ENCODE assay signal across 8 cellular contexts in the genomic region with DNA sequence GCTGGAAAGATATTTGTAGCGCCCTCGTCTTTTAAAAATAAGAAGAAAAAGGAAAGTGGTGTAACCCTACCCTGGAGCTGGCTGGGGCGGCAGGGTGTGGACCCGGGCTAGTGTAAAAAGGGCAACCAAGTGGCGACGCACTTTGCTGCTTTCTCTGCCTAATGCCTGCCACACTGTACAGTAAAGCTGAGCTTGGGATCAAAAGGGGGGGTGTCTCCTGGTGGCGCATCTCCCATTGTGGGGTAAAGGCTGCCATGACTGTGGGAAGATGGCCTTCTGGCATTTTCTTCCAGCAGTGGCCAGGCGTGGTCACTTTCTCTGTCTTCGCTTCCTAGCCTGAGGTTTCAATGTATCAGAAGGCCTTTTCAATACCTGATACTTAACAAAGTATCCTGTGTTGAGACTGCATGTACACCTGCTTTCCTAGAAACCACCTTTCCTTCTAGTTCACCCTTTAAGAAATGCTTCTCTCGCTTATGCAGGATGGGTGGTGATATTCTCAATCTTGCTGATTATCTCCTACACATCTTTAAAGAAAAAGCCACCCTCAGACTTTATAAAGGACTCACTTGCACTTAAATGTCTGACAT. TPM values are rescaled to one million over a fixed set of nuclear protein-coding genes. Genes with fewer than 3 reads are reported as not detected.
DNase-seq lines count a peak whose midpoint lies in the region; ATAC-seq and TF ChIP-seq lines count a peak whose summit lies in the region.

No MANE protein-coding gene starts in this region.

- ATAC-seq in right cardiac atrium: peak; percentile 49
- peak; percentile 2 to 29 (median 18) for ATAC-seq in psoas muscle
- no peak for ATAC-seq in GM18511 (IDR thresholded peaks at IDR 0.05; ENCODE audit: unreplicated experiment)

- no peaks in the 10 kb centered on the region for H3K27me3 ChIP-seq in BLaER1 treated with 17β-estradiol and CSF1 and Interleukin-3, amounts not matched to agents 10 nM and 100 nM
- H3K27me3 ChIP-seq in right cardiac atrium (ENCODE audit: control insufficient read depth, insufficient read depth): no peaks in the 10 kb centered on the region
- no peaks in the 10 kb centered on the region for H3K27me3 ChIP-seq in psoas muscle (ENCODE audit: insufficient read depth in 3 of 3, low read length in 2 of 3)

- peaks cover 75 to 89% (median 83%) of the 10 kb centered on the region in 10 experiments for H3K4me1 ChIP-seq in BLaER1 treated with 17β-estradiol and CSF1 and Interleukin-3, amounts not matched to agents 10 nM and 100 nM
- H3K4me1 ChIP-seq in right cardiac atrium (ENCODE audit: control insufficient read depth, insufficient read depth, low read length) (peaks cover 10% of the 10 kb centered on the region), psoas muscle (peaks cover 68% of the 10 kb centered on the region)

- DNase-seq in HT-29 (ENCODE audit: low spot score) (peak; percentile 32), right cardiac atrium (peak in 1 of 3 donors; percentile 51), psoas muscle (peak; percentile 45 to 64), SKM-1 treated with dmso at 0.1 percent for 144 hours (lab: John Stamatoyannopoulos, UW; ENCODE audit: unreplicated experiment) (no peak)
- no peak for DNase-seq in NK-92 treated with Interleukin-12 subunit alpha and Interleukin-12 subunit beta, amount 100 ng/mL, for 24 hours (lab: John Stamatoyannopoulos, UW)

- peaks cover 0 to 39% (median 0%) of the 10 kb centered on the region in 11 experiments; a peak in 6 of 22 replicates for H4K20me1 ChIP-seq in BLaER1 treated with 17β-estradiol and CSF1 and Interleukin-3, amounts not matched to agents 10 nM and 100 nM

- intact Hi-C loops in right cardiac atrium (cut with DNase I) (no loop called here), psoas muscle (cut with DNase I) (loop anchor here in 1 of 2 donors (2.0 kb wide), 1 partner anchor 31 kb away; no protein-coding TSS in a partner anchor)

- WGBS in adipose tissue, 3 donors: 0 to 1% (median 0%) methylated on average over 10 of the region's 10 CpGs
- 1% methylated on average over 10 of the region's 10 CpGs for WGBS in right cardiac atrium
- 0 to 2% (median 1%) methylated on average over 10 of the region's 10 CpGs for WGBS in psoas muscle, 3 donors

- peak overlapping the region; percentile 82 to 96 (median 92) for H3K4me3 ChIP-seq in BLaER1 treated with 17β-estradiol and CSF1 and Interleukin-3, amounts not matched to agents 10 nM and 100 nM
- H3K4me3 ChIP-seq in right cardiac atrium (ENCODE audit: low read length) (peak overlapping the region; percentile 61), psoas muscle (peak overlapping the region; percentile 90)

- no peaks in the 10 kb centered on the region for H3K9me3 ChIP-seq in BLaER1 treated with 17β-estradiol and CSF1 and Interleukin-3, amounts not matched to agents 10 nM and 100 nM (replicated peaks in 1 of 11)
- no peaks in the 10 kb centered on the region for H3K9me3 ChIP-seq in right cardiac atrium (ENCODE audit: control insufficient read depth, low read length)
- no peaks in the 10 kb centered on the region for H3K9me3 ChIP-seq in psoas muscle

- TF ChIP-seq CTCF in psoas muscle (IDR thresholded peaks at IDR 0.05): no peak

- H3K4me2 ChIP-seq in BLaER1 treated with 17β-estradiol and CSF1 and Interleukin-3, amounts not matched to agents 10 nM and 100 nM: peak overlapping the region; percentile 84 to 99 (median 96)

- peak overlapping the region; percentile 68 to 89 (median 86) for H3K27ac ChIP-seq in BLaER1 treated with 17β-estradiol and CSF1 and Interleukin-3, amounts not matched to agents 10 nM and 100 nM
- H3K27ac ChIP-seq in adipose tissue (ENCODE audit: low read depth, low read length) (peak overlapping the region; percentile 63), right cardiac atrium (ENCODE audit: low read length) (peak overlapping the region; percentile 97), psoas muscle (peak overlapping the region; percentile 98)

- H3K36me3 ChIP-seq in BLaER1 treated with 17β-estradiol and CSF1 and Interleukin-3, amounts not matched to agents 10 nM and 100 nM: peaks cover 0 to 24% (median 18%) of the 10 kb centered on the region in 11 experiments; a peak in 15 of 22 replicates
- peaks cover 0 to 11% of the 10 kb centered on the region in 2 donors for H3K36me3 ChIP-seq in psoas muscle (ENCODE audit: insufficient read depth in 1 of 2, low read depth in 1 of 2)

- H3K9ac ChIP-seq in BLaER1 treated with 17β-estradiol and CSF1 and Interleukin-3, amounts not matched to agents 10 nM and 100 nM: peak overlapping the region; percentile 83 to 92 (median 89)

RNA-seq across cellular contexts. Expression of a gene that starts 0.9 kb away (rescaled TPM):
- 29.9 and 46.3 TPM in 2 replicates for total RNA-seq in HT-29 (2014; rRNA removed; shearing (Covaris generic))
- polyA plus RNA-seq in adipose tissue (100 to 1,000 TPM in 2 of 3 donors, 10 to 100 TPM in 1; 52.1 to 145 (median 124) TPM), right cardiac atrium (261 TPM), psoas muscle (100 to 1,000 TPM in 2 of 3 donors, 10 to 100 TPM in 1; 82.1 to 171 (median 146) TPM)
- total RNA-seq in right cardiac atrium (100 to 1,000 TPM; 162 to 233 (median 227) TPM), psoas muscle (100 to 1,000 TPM; 121 to 191 (median 156) TPM)

RNA-seq across cellular contexts. Expression of a gene that starts 5.5 kb away (rescaled TPM):
- 30.5 and 34.4 TPM in 2 replicates for total RNA-seq in HT-29 (2014; rRNA removed; shearing (Covaris generic))
- polyA plus RNA-seq in adipose tissue (10 to 100 TPM; 14.3 to 48.0 (median 37.1) TPM), right cardiac atrium (51.4 TPM), psoas muscle (10 to 100 TPM; 20.5 to 59.3 (median 29.5) TPM)
- total RNA-seq in right cardiac atrium (10 to 100 TPM; 63.8 to 67.5 (median 65.2) TPM), psoas muscle (10 to 100 TPM; 32.7 to 44.6 (median 42.3) TPM)

RNA-seq across cellular contexts. Expression of a gene that starts 33.5 kb away (rescaled TPM):
- 8.5 and 9.9 TPM in 2 replicates for total RNA-seq in HT-29 (2014; rRNA removed; shearing (Covaris generic))
- polyA plus RNA-seq in adipose tissue (1 to 10 TPM; 8.4 to 9.2 (median 8.7) TPM), right cardiac atrium (6.7 TPM), psoas muscle (10 to 100 TPM in 2 of 3 donors, 1 to 10 TPM in 1; 6.7 to 25.9 (median 10.1) TPM)
- total RNA-seq in right cardiac atrium (10 to 100 TPM; 21.1 to 28.5 (median 22.5) TPM), psoas muscle (10 to 100 TPM; 23.0 to 31.5 (median 29.3) TPM)

RNA-seq across cellular contexts. Expression of a gene that starts 36.8 kb away (rescaled TPM):
- 0.10 and 0.15 TPM in 2 replicates for total RNA-seq in HT-29 (2014; rRNA removed; shearing (Covaris generic))
- under 1 TPM; 0.03 to 0.22 (median 0.06) TPM for polyA plus RNA-seq in adipose tissue
- 100 to 1,000 TPM in 1 of 4 donors, 10 to 100 TPM in 3; 44.1 to 127 (median 62.9) TPM for total RNA-seq in right cardiac atrium
- polyA plus RNA-seq in right cardiac atrium: 64.0 TPM
- total RNA-seq in psoas muscle: 100 to 1,000 TPM; 127 to 258 (median 174) TPM
- polyA plus RNA-seq in psoas muscle: 100 to 1,000 TPM in 2 of 3 donors, 1 to 10 TPM in 1; 9.0 to 133 (median 129) TPM

Comparison
In these comparisons a context has a peak if more than half of its experiments do, and no peak if none do; other contexts are left out.
1. DNase-seq: peak in HT-29 (single experiment) and psoas muscle (2 of 2); none in NK-92 treated with Interleukin-12 subunit alpha and Interleukin-12 subunit beta, amount 100 ng/mL, for 24 hours (single experiment) and SKM-1 treated with dmso at 0.1 percent for 144 hours (single experiment).
2. Peak in every context shown above with its lines, with median percentiles within 50 percentile points of each other: H3K27ac ChIP-seq and H3K4me3 ChIP-seq.